In the genomic region with DNA sequence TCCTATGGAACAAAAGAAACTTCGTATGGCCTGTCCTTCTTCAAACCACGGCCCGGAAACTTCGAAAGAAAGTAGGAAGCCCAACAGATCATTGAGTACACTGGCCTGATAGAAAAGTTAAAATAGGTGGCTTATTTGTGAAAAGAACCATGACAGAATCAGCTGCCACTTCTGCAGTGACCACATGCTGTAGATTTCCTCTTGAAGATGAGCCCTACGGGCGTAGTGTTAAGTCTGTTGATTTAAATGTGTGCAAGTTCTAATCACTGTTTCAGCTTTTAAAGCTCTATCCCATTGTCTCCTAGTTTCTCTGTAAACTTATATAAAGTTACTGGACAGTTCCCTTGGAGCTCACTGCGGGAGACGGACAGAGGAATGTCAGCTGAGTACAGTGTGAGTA, we compare ENCODE assay signal across 1 cellular context.
TF ChIP-seq lines count a peak whose summit lies in the region.

No MANE protein-coding gene starts in this region.

TF ChIP-seq in GM12878, 131 proteins besides CTCF, POLR2A, EP300 and RAD21:
- TF ChIP-seq, protein P1, sequence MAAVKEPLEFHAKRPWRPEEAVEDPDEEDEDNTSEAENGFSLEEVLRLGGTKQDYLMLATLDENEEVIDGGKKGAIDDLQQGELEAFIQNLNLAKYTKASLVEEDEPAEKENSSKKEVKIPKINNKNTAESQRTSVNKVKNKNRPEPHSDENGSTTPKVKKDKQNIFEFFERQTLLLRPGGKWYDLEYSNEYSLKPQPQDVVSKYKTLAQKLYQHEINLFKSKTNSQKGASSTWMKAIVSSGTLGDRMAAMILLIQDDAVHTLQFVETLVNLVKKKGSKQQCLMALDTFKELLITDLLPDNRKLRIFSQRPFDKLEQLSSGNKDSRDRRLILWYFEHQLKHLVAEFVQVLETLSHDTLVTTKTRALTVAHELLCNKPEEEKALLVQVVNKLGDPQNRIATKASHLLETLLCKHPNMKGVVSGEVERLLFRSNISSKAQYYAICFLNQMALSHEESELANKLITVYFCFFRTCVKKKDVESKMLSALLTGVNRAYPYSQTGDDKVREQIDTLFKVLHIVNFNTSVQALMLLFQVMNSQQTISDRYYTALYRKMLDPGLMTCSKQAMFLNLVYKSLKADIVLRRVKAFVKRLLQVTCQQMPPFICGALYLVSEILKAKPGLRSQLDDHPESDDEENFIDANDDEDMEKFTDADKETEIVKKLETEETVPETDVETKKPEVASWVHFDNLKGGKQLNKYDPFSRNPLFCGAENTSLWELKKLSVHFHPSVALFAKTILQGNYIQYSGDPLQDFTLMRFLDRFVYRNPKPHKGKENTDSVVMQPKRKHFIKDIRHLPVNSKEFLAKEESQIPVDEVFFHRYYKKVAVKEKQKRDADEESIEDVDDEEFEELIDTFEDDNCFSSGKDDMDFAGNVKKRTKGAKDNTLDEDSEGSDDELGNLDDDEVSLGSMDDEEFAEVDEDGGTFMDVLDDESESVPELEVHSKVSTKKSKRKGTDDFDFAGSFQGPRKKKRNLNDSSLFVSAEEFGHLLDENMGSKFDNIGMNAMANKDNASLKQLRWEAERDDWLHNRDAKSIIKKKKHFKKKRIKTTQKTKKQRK (IDR thresholded peaks at IDR 0.05; ENCODE audit: low read depth, low read length) = no peak
- TF ChIP-seq JUND (IDR thresholded peaks at IDR 0.05; ENCODE audit: low read depth, low read length) = no peak
- TF ChIP-seq NFIC (IDR thresholded peaks at IDR 0.05; ENCODE audit: low read depth, low read length) = no peak
- no peak for TF ChIP-seq POLR2AphosphoS2 (IDR thresholded peaks at IDR 0.05; ENCODE audit: low read depth, low read length)
- no peak for TF ChIP-seq TCF7 (IDR thresholded peaks at IDR 0.05; ENCODE audit: borderline replicate concordance)
- no peak for TF ChIP-seq BMI1 (IDR thresholded peaks at IDR 0.05; ENCODE audit: borderline replicate concordance)
- no peak for TF ChIP-seq TAF1 (IDR thresholded peaks at IDR 0.05; ENCODE audit: borderline replicate concordance, low read depth, low read length)
- no peak for TF ChIP-seq RB1 (IDR thresholded peaks at IDR 0.05; ENCODE audit: borderline replicate concordance)
- TF ChIP-seq ZNF687 (IDR thresholded peaks at IDR 0.05) = no peak
- no peak for TF ChIP-seq RELA (IDR thresholded peaks at IDR 0.05; ENCODE audit: borderline replicate concordance, partially characterized antibody)
- no peak for TF ChIP-seq SPI1 (IDR thresholded peaks at IDR 0.05; ENCODE audit: borderline replicate concordance, insufficient read depth, low read depth, low read length)
- TF ChIP-seq SMARCA5 (IDR thresholded peaks at IDR 0.05) = no peak
- TF ChIP-seq, protein P2, sequence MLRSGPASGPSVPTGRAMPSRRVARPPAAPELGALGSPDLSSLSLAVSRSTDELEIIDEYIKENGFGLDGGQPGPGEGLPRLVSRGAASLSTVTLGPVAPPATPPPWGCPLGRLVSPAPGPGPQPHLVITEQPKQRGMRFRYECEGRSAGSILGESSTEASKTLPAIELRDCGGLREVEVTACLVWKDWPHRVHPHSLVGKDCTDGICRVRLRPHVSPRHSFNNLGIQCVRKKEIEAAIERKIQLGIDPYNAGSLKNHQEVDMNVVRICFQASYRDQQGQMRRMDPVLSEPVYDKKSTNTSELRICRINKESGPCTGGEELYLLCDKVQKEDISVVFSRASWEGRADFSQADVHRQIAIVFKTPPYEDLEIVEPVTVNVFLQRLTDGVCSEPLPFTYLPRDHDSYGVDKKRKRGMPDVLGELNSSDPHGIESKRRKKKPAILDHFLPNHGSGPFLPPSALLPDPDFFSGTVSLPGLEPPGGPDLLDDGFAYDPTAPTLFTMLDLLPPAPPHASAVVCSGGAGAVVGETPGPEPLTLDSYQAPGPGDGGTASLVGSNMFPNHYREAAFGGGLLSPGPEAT (IDR thresholded peaks at IDR 0.05; ENCODE audit: low read depth) = no peak
- TF ChIP-seq TBL1XR1 (IDR thresholded peaks at IDR 0.05; ENCODE audit: low read depth, low read length) = no peak
- no peak for TF ChIP-seq YBX1 (IDR thresholded peaks at IDR 0.05)
- no peak for TF ChIP-seq KDM1A (IDR thresholded peaks at IDR 0.05; ENCODE audit: borderline replicate concordance)
- TF ChIP-seq, protein P3, sequence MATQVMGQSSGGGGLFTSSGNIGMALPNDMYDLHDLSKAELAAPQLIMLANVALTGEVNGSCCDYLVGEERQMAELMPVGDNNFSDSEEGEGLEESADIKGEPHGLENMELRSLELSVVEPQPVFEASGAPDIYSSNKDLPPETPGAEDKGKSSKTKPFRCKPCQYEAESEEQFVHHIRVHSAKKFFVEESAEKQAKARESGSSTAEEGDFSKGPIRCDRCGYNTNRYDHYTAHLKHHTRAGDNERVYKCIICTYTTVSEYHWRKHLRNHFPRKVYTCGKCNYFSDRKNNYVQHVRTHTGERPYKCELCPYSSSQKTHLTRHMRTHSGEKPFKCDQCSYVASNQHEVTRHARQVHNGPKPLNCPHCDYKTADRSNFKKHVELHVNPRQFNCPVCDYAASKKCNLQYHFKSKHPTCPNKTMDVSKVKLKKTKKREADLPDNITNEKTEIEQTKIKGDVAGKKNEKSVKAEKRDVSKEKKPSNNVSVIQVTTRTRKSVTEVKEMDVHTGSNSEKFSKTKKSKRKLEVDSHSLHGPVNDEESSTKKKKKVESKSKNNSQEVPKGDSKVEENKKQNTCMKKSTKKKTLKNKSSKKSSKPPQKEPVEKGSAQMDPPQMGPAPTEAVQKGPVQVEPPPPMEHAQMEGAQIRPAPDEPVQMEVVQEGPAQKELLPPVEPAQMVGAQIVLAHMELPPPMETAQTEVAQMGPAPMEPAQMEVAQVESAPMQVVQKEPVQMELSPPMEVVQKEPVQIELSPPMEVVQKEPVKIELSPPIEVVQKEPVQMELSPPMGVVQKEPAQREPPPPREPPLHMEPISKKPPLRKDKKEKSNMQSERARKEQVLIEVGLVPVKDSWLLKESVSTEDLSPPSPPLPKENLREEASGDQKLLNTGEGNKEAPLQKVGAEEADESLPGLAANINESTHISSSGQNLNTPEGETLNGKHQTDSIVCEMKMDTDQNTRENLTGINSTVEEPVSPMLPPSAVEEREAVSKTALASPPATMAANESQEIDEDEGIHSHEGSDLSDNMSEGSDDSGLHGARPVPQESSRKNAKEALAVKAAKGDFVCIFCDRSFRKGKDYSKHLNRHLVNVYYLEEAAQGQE (IDR thresholded peaks at IDR 0.05; ENCODE audit: low read depth, low read length) = no peak
